In genomic region chr6:163634514-163635171, GRCh38 we compare ENCODE assay signal across 21 cellular contexts.
DNase-seq lines count a peak whose midpoint lies in the region; ATAC-seq, FAIRE-seq and TF ChIP-seq lines count a peak whose summit lies in the region.
"Had no signal": no experiment of that assay in that cellular context is flagged by ENCODE, and none has a peak within 500 bp of the region (broad histone marks: within the 10 kb centered on the region; RNA-seq: fewer than 3 reads in every experiment).

No MANE protein-coding gene starts in this region.

- no peaks in the 10 kb centered on the region for H3K36me3 ChIP-seq in neural progenitor cell
- H3K36me3 ChIP-seq: esophagus muscularis mucosa, left ventricle myocardium inferior, right lobe of liver, vagina had no signal

- H3K27ac ChIP-seq in H9 (ENCODE audit: insufficient read length, low read depth, low read length), result no peak overlapping the region
- no peak overlapping the region for H3K27ac ChIP-seq in neural progenitor cell
- H3K27ac ChIP-seq: C4-2B, esophagus muscularis mucosa, left ventricle myocardium inferior, right lobe of liver, vagina had no signal

- H3K9me3 ChIP-seq in H9 (ENCODE audit: control insufficient read depth, low read depth, low read length), result no peaks in the 10 kb centered on the region
- no peaks in the 10 kb centered on the region for H3K9me3 ChIP-seq in neural progenitor cell (ENCODE audit: low read depth)
- H3K9me3 ChIP-seq: right lobe of liver, vagina had no signal

- no peak overlapping the region for H3K23ac ChIP-seq in H9 (ENCODE audit: insufficient read length, low read depth, low read length)

- H2BK12ac ChIP-seq in H9 (ENCODE audit: insufficient read length, low read depth, low read length), result no peak overlapping the region

- peaks cover 2 to 11% (median 4%) of the 10 kb centered on the region in 3 experiments; a peak in 5 of 7 replicates for H3K36me3 Mint-ChIP-seq in H9 (ENCODE audit: insufficient read depth in 1 of 3, low read depth in 3 of 3)
- H3K36me3 Mint-ChIP-seq in neural progenitor cell, result no peaks in the 10 kb centered on the region
- peaks cover 4% of the 10 kb centered on the region for H3K36me3 Mint-ChIP-seq in natural killer cell treated with Interleukin-12 subunit alpha and Interleukin-12 subunit beta and Interleukin-15 and Interleukin-18, amount 100 ng/mL, for 72 hours
- H3K36me3 Mint-ChIP-seq: naive thymus-derived CD4-positive, alpha-beta T cell had no signal

- H2AFZ ChIP-seq in H9 (ENCODE audit: low read length) (no peak overlapping the region), neural progenitor cell (replicated peaks) (peak overlapping the region; percentile 72)

- H4K20me1 ChIP-seq in H9 (ENCODE audit: control insufficient read depth, insufficient read depth, insufficient read length), result no peaks in the 10 kb centered on the region
- H4K20me1 ChIP-seq in neural progenitor cell (ENCODE audit: low read depth), result no peaks in the 10 kb centered on the region

- H3F3A ChIP-seq in neural progenitor cell (ENCODE audit: low read depth), result no peaks in the 10 kb centered on the region

- no peaks in the 10 kb centered on the region for H3K79me1 ChIP-seq in H9 (ENCODE audit: insufficient read depth, low read depth, low read length, poor library complexity, severe bottlenecking)

- no peak overlapping the region for H3K4me3 Mint-ChIP-seq in H9
- no peak overlapping the region for H3K4me3 Mint-ChIP-seq in neural progenitor cell
- H3K4me3 Mint-ChIP-seq in natural killer cell treated with Interleukin-12 subunit alpha and Interleukin-12 subunit beta and Interleukin-15 and Interleukin-18, amount 100 ng/mL, for 72 hours, result no peak overlapping the region
- H3K4me3 Mint-ChIP-seq: naive thymus-derived CD4-positive, alpha-beta T cell had no signal

- no peak overlapping the region for H3T11ph ChIP-seq in H9 (ENCODE audit: low read length)

- H4K5ac ChIP-seq in H9 (ENCODE audit: insufficient read length, low read depth, low read length), result no peak overlapping the region

- H3K18ac ChIP-seq in H9 (ENCODE audit: insufficient read length, low read depth, low read length), result no peak overlapping the region

- no peak for ATAC-seq in natural killer cell treated with Interleukin-12 subunit alpha and Interleukin-12 subunit beta and Interleukin-15 and Interleukin-18, amount 100 ng/mL, for 72 hours
- ATAC-seq: naive thymus-derived CD4-positive, alpha-beta T cell; Panc1 had no signal

- H3K9me3 Mint-ChIP-seq in H9, result peaks cover 12 to 14% of the 10 kb centered on the region in 2 experiments; a peak in 3 of 5 replicates
- H3K9me3 Mint-ChIP-seq in neural progenitor cell, result peaks cover 20% of the 10 kb centered on the region
- no peaks in the 10 kb centered on the region for H3K9me3 Mint-ChIP-seq in natural killer cell treated with Interleukin-12 subunit alpha and Interleukin-12 subunit beta and Interleukin-15 and Interleukin-18, amount 100 ng/mL, for 72 hours

- no peaks in the 10 kb centered on the region for H3K27me3 ChIP-seq in H9 (ENCODE audit: insufficient read depth, low read length)
- H3K27me3 ChIP-seq in neural progenitor cell, result no peaks in the 10 kb centered on the region
- H3K27me3 ChIP-seq: right lobe of liver, vagina had no signal

- no peak overlapping the region for H2BK15ac ChIP-seq in H9 (ENCODE audit: low read depth, low read length)

- H3K4ac ChIP-seq in H9 (ENCODE audit: low read depth, low read length), result no peak overlapping the region

- H3K9ac ChIP-seq in H9 (ENCODE audit: extremely low read depth, insufficient read length, low read length) (no peak overlapping the region), neural progenitor cell (no peak overlapping the region)

- no peak overlapping the region for H4K91ac ChIP-seq in H9 (ENCODE audit: insufficient read length, low read depth, low read length)

- no peaks in the 10 kb centered on the region for H3K23me2 ChIP-seq in H9 (ENCODE audit: insufficient read length, low read depth, low read length, poor library complexity, severe bottlenecking)

- H4K8ac ChIP-seq in H9 (replicated peaks; ENCODE audit: insufficient read length, low read depth, low read length), result no peak overlapping the region

- no peak overlapping the region for H3K4me2 ChIP-seq in H9 (ENCODE audit: insufficient read depth, insufficient read length, low read length)
- H3K4me2 ChIP-seq in neural progenitor cell, result no peak overlapping the region

- H3K4me1 Mint-ChIP-seq in H9, result peaks cover 27% of the 10 kb centered on the region in 2 experiments
- H3K4me1 Mint-ChIP-seq in neural progenitor cell, result peaks cover 15% of the 10 kb centered on the region
- no peaks in the 10 kb centered on the region for H3K4me1 Mint-ChIP-seq in natural killer cell treated with Interleukin-12 subunit alpha and Interleukin-12 subunit beta and Interleukin-15 and Interleukin-18, amount 100 ng/mL, for 72 hours (ENCODE audit: low read depth in 2 of 2)

- no peak overlapping the region; a peak in 1 of 7 replicates for H3K27ac Mint-ChIP-seq in H9
- no peak overlapping the region for H3K27ac Mint-ChIP-seq in neural progenitor cell
- no peak overlapping the region for H3K27ac Mint-ChIP-seq in natural killer cell treated with Interleukin-12 subunit alpha and Interleukin-12 subunit beta and Interleukin-15 and Interleukin-18, amount 100 ng/mL, for 72 hours
- H3K27ac Mint-ChIP-seq: naive thymus-derived CD4-positive, alpha-beta T cell had no signal

- TF ChIP-seq CTCF in H9 (conservative IDR thresholded peaks at IDR 0.05) (no peak; the same call in 2 of the 3 replicates), neural progenitor cell (IDR thresholded peaks at IDR 0.05) (no peak)

- DNase-seq in H9, result peak; percentile 64
- peak; percentile 7 for DNase-seq in NCI-H2196 (lab: John Stamatoyannopoulos, UW; ENCODE audit: unreplicated experiment)
- DNase-seq in SW480 (ENCODE audit: low spot score), result peak; percentile 11
- DNase-seq in neural progenitor cell (ENCODE audit: low spot score), result no peak
- no peak for DNase-seq in MV-4-11 (lab: John Stamatoyannopoulos, UW)
- no peak for DNase-seq in RCC 7860 (ENCODE audit: low spot score)
- DNase-seq in GF-D8 (lab: John Stamatoyannopoulos, UW), result no peak
- no peak for DNase-seq in natural killer cell treated with Interleukin-12 subunit alpha and Interleukin-12 subunit beta and Interleukin-15 and Interleukin-18, amount 100 ng/mL, for 72 hours (ENCODE audit: low spot score)
- DNase-seq: activated CD4-positive, alpha-beta T cell treated with anti-CD3 and anti-CD28 coated beads for 4 hours; activated T-cell treated with anti-CD3 and anti-CD28 coated beads for 4 hours; hippocampal formation; left ventricle myocardium inferior; naive thymus-derived CD4-positive, alpha-beta T cell; NCI-H187; right lobe of liver; stimulated activated naive CD4-positive, alpha-beta T cell had no signal

- H2AK5ac ChIP-seq in H9 (ENCODE audit: insufficient read length, low read length), result no peak overlapping the region

- H3K56ac ChIP-seq in H9 (ENCODE audit: insufficient read length, low read depth, low read length), result no peak overlapping the region

- H3K79me2 ChIP-seq in H9 (ENCODE audit: insufficient read depth, low read length), result no peaks in the 10 kb centered on the region
- H3K79me2 ChIP-seq in neural progenitor cell (ENCODE audit: low read depth), result no peaks in the 10 kb centered on the region

- H2BK5ac ChIP-seq in H9 (ENCODE audit: insufficient read length, low read length), result no peak overlapping the region

- H3K4me1 ChIP-seq in H9 (ENCODE audit: insufficient read depth, low read length), result peaks cover 10% of the 10 kb centered on the region; the same call in 1 of the 2 replicates
- no peaks in the 10 kb centered on the region for H3K4me1 ChIP-seq in neural progenitor cell
- H3K4me1 ChIP-seq: esophagus muscularis mucosa, left ventricle myocardium inferior, right lobe of liver, vagina had no signal

- no peak for FAIRE-seq in RCC 7860 (lab: Jason Lieb, UNC)
- FAIRE-seq: GM19239 had no signal

- WGBS in H9 (ENCODE audit: extremely low coverage, insufficient read length, low lambda C conversion rate), result no CpG with 5 or more reads among the region's 13 CpGs

- no peak overlapping the region for H2BK20ac ChIP-seq in H9 (ENCODE audit: low read depth, low read length, poor library complexity, severe bottlenecking)

- no peak overlapping the region for H2BK120ac ChIP-seq in H9 (ENCODE audit: low read depth, low read length, poor library complexity, severe bottlenecking)

- H3K4me3 ChIP-seq in neural progenitor cell, result no peak overlapping the region
- H3K4me3 ChIP-seq: esophagus muscularis mucosa, left ventricle myocardium inferior, right lobe of liver, vagina had no signal

- H3K27me3 Mint-ChIP-seq in H9 (ENCODE audit: low read depth) (no peaks in the 10 kb centered on the region; the same call in 1 of the 2 replicates), neural progenitor cell (ENCODE audit: insufficient read depth, low read depth) (peaks cover 4% of the 10 kb centered on the region)
- peaks cover 21 to 26% of the 10 kb centered on the region in 2 donors for H3K27me3 Mint-ChIP-seq in natural killer cell treated with Interleukin-12 subunit alpha and Interleukin-12 subunit beta and Interleukin-15 and Interleukin-18, amount 100 ng/mL, for 72 hours

- H3K14ac ChIP-seq in H9 (ENCODE audit: insufficient read depth, low read length), result no peak overlapping the region

Comparison
In these comparisons a context has a peak if more than half of its experiments do, and no peak if none do; other contexts are left out.
1. DNase-seq: peak in H9 (single experiment), NCI-H2196 (single experiment) and SW480 (single experiment); none in neural progenitor cell (single experiment), MV-4-11 (single experiment), RCC 7860 (single experiment), GF-D8 (single experiment) and natural killer cell treated with Interleukin-12 subunit alpha and Interleukin-12 subunit beta and Interleukin-15 and Interleukin-18, amount 100 ng/mL, for 72 hours (single experiment).